In genomic region chr1:31734582-31735107, GRCh38 we compare ENCODE assay signal across 17 cellular contexts. TPM values are rescaled to one million over a fixed set of nuclear protein-coding genes. Genes with fewer than 3 reads are reported as not detected.
DNase-seq lines count a peak whose midpoint lies in the region; ATAC-seq, FAIRE-seq and TF ChIP-seq lines count a peak whose summit lies in the region.
"Had no signal": no experiment of that assay in that cellular context is flagged by ENCODE, and none has a peak within 500 bp of the region (broad histone marks: within the 10 kb centered on the region; RNA-seq: fewer than 3 reads in every experiment).

No MANE protein-coding gene starts in this region.

- no peaks in the 10 kb centered on the region for H3K79me2 ChIP-seq in GM23248 (ENCODE audit: insufficient read depth)
- no peaks in the 10 kb centered on the region for H3K79me2 ChIP-seq in keratinocyte (ENCODE audit: control insufficient read depth, insufficient read depth, low read length)

- no peak overlapping the region for H3K4me2 ChIP-seq in GM23248 (ENCODE audit: unreplicated experiment)
- H3K4me2 ChIP-seq in keratinocyte (ENCODE audit: control insufficient read depth, extremely low read depth, insufficient read depth, low read depth, low read length), result no peak overlapping the region

- intact Hi-C loops in aorta (cut with DNase I), result no loop called here

- H3K27me3 ChIP-seq in GM23248 (replicated peaks; ENCODE audit: insufficient read depth), result no peaks in the 10 kb centered on the region
- H3K27me3 ChIP-seq in keratinocyte (ENCODE audit: control insufficient read depth, extremely low read depth, insufficient read depth, low read length), result no peaks in the 10 kb centered on the region
- H3K27me3 ChIP-seq in aorta (ENCODE audit: control insufficient read depth in 1 of 2, insufficient read depth in 2 of 2, low read length in 1 of 2), result no peaks in the 10 kb centered on the region
- H3K27me3 ChIP-seq: SJSA1 had no signal

- H3F3A ChIP-seq in GM23248 (ENCODE audit: insufficient read depth), result no peaks in the 10 kb centered on the region

- H4K20me1 ChIP-seq in GM23248 (ENCODE audit: insufficient read depth) (no peaks in the 10 kb centered on the region), keratinocyte (ENCODE audit: control insufficient read depth, extremely low read depth, insufficient read depth, low read length) (no peaks in the 10 kb centered on the region)

- FAIRE-seq in keratinocyte (lab: Jason Lieb, UNC), result peak; percentile 66
- FAIRE-seq: A204.1 had no signal

- H2AFZ ChIP-seq in GM23248 (no peak overlapping the region), keratinocyte (ENCODE audit: control insufficient read depth, low read length) (no peak overlapping the region)

- H3K27ac ChIP-seq in GM23248, result no peak overlapping the region
- peak overlapping the region; percentile 65 for H3K27ac ChIP-seq in angular gyrus (ENCODE audit: low read depth, low read length)
- H3K27ac ChIP-seq in keratinocyte (ENCODE audit: control insufficient read depth, insufficient read depth, low read length), result no peak overlapping the region
- no peak overlapping the region for H3K27ac ChIP-seq in aorta (ENCODE audit: low read depth in 1 of 2, low read length in 2 of 2)
- H3K27ac ChIP-seq: SJSA1 had no signal

- no peaks in the 10 kb centered on the region for H3K4me1 ChIP-seq in GM23248 (ENCODE audit: insufficient read depth)
- H3K4me1 ChIP-seq in keratinocyte (ENCODE audit: control insufficient read depth, extremely low read depth, insufficient read depth, low read length), result peaks cover 17% of the 10 kb centered on the region
- H3K4me1 ChIP-seq in aorta (ENCODE audit: control insufficient read depth in 1 of 2, insufficient read depth in 2 of 2, low read length in 2 of 2), result no peaks in the 10 kb centered on the region
- H3K4me1 ChIP-seq: Caco-2 had no signal

- no peaks in the 10 kb centered on the region for H3K9me3 ChIP-seq in GM23248 (ENCODE audit: low read depth)
- H3K9me3 ChIP-seq in keratinocyte (ENCODE audit: control insufficient read depth, low read depth, low read length), result no peaks in the 10 kb centered on the region
- H3K9me3 ChIP-seq in aorta (ENCODE audit: control insufficient read depth, low read length), result no peaks in the 10 kb centered on the region
- H3K9me3 ChIP-seq: Caco-2, SJSA1 had no signal

- in situ Hi-C loops in GM23248 (cut with MboI), result no loop called here

- 80 to 87% methylated on average over 5 to 7 of the region's 7 CpGs for WGBS in GM23248 (ENCODE audit: low coverage in 1 of 2, low lambda C conversion rate in 2 of 2, missing lambda C conversion rate in 2 of 2), 2 experiments
- WGBS in aorta, 2 donors, result 97 to 98% methylated on average over 7 of the region's 7 CpGs

- no peak overlapping the region for H3K4me3 ChIP-seq in GM23248
- H3K4me3 ChIP-seq in keratinocyte (ENCODE audit: control insufficient read depth in 2 of 3, extremely low read depth in 1 of 3, insufficient read depth in 2 of 3, low read depth in 1 of 3, low read length in 3 of 3), result no peak overlapping the region
- no peak overlapping the region for H3K4me3 ChIP-seq in aorta (ENCODE audit: low read length in 2 of 2)
- H3K4me3 ChIP-seq: SJSA1 had no signal

- H3K9me2 ChIP-seq in GM23248 (ENCODE audit: insufficient read depth), result no peaks in the 10 kb centered on the region

- no peak overlapping the region for H3K9ac ChIP-seq in GM23248
- no peak overlapping the region for H3K9ac ChIP-seq in keratinocyte (ENCODE audit: control insufficient read depth, extremely low read depth, insufficient read depth, low read length)

- no peaks in the 10 kb centered on the region for H3K36me3 ChIP-seq in GM23248 (ENCODE audit: low read depth)
- no peaks in the 10 kb centered on the region for H3K36me3 ChIP-seq in keratinocyte (ENCODE audit: control insufficient read depth in 2 of 2, extremely low read depth in 1 of 2, insufficient read depth in 2 of 2, low read length in 2 of 2)
- no peaks in the 10 kb centered on the region for H3K36me3 ChIP-seq in aorta (ENCODE audit: control insufficient read depth in 1 of 2, insufficient read depth in 2 of 2, low read length in 1 of 2)

- DNase-seq in A172 (ENCODE audit: low spot score) (peak; percentile 45), GM23248 (peak; percentile 40), keratinocyte (ENCODE audit: low read depth, low spot score) (no peak), aorta (no peak), NCI-H82 (lab: John Stamatoyannopoulos, UW) (no peak)
- no peak for DNase-seq in central memory CD4-positive, alpha-beta T cell
- DNase-seq: Caco-2, KBM-7, NCI-H1436, NCI-H2029 treated with DMSO at 0.1 percent for 48 hours, NCI-H510A, NCI-H774, PC-3 had no signal

- no peak for TF ChIP-seq CTCF in keratinocyte (optimal IDR thresholded peaks at IDR 0.05 in 1 of 3, IDR thresholded peaks at IDR 0.05 in 1 of 3, conservative IDR thresholded peaks at IDR 0.05 in 1 of 3; ENCODE audit: extremely low read depth in 1 of 3, insufficient read depth in 2 of 3, low read length in 3 of 3)

- dilution Hi-C loops in keratinocyte (cut with MboI; ENCODE audit: extremely low pct_ligation_motif_present, low sequenced_read_pairs), result no loop called here

- ATAC-seq in aorta (ENCODE audit: low FRiP score) (no peak), HG03175 (IDR thresholded peaks at IDR 0.05; ENCODE audit: unreplicated experiment) (no peak)
- ATAC-seq: PC-3 had no signal

- no peaks in the 10 kb centered on the region for H3K9me1 ChIP-seq in keratinocyte (ENCODE audit: control insufficient read depth, extremely low read depth, insufficient read depth, low read length)

RNA-seq across cellular contexts. Expression of gene ADGRB2, which starts 29.5 kb away (rescaled TPM):
- 11.3 and 20.9 TPM in 2 replicates for total RNA-seq in A172 (2014; rRNA removed; shearing (Covaris generic))
- 3.6 and 3.9 TPM in 2 replicates for total RNA-seq in GM23248 (2014; rRNA removed; shearing (Covaris generic))
- polyA plus RNA-seq in GM23248 (2016; fragmentation: Nextera tagmentation; extraction: Ambion mirVana) (0.51 and 1.3 TPM in 2 replicates), keratinocyte (0.68 to 1.6 TPM (median 0.96 TPM) in 3 replicates), aorta (1 to 10 TPM; 1.8 to 2.4 TPM)
- 1.3 TPM for polyA plus RNA-seq in keratinocyte (2011; ENCODE audit: low read depth)
- 0.29 and 0.51 TPM in 2 replicates for polyA plus RNA-seq in keratinocyte (2011; cell fraction: cytosol; rRNA removed)
- polyA plus RNA-seq in keratinocyte (2011; cell fraction: nucleus; rRNA removed), result 2.4 and 5.0 TPM in 2 replicates
- polyA plus RNA-seq in keratinocyte (2012; ENCODE audit: low replicate concordance), result 1.0 and 1.7 TPM in 2 replicates
- 0.86 to 2.8 TPM (median 1.7 TPM) in 3 replicates for polyA minus RNA-seq in keratinocyte
- 2.3 TPM for polyA minus RNA-seq in keratinocyte (2011; cell fraction: cytosol; rRNA and poly(A)+ RNA removed)
- 2.3 and 2.8 TPM in 2 replicates for polyA minus RNA-seq in keratinocyte (2011; cell fraction: nucleus; rRNA and poly(A)+ RNA removed)
- 1 to 10 TPM; 1.8 to 4.6 TPM for total RNA-seq in aorta

RNA-seq across cellular contexts. Expression of gene COL16A1, which starts 30.8 kb away (rescaled TPM):
- 12.7 and 26.2 TPM in 2 replicates for total RNA-seq in A172 (2014; rRNA removed; shearing (Covaris generic))
- total RNA-seq in GM23248 (2014; rRNA removed; shearing (Covaris generic)), result 234 and 247 TPM in 2 replicates
- polyA plus RNA-seq in GM23248 (2016; fragmentation: Nextera tagmentation; extraction: Ambion mirVana), result 67.3 and 68.7 TPM in 2 replicates
- 31.2 to 75.5 TPM (median 43.4 TPM) in 3 replicates for polyA plus RNA-seq in keratinocyte
- 39.2 TPM for polyA plus RNA-seq in keratinocyte (2011; ENCODE audit: low read depth)
- polyA plus RNA-seq in keratinocyte (2011; cell fraction: cytosol; rRNA removed), result 5.4 and 11.0 TPM in 2 replicates
- polyA plus RNA-seq in keratinocyte (2011; cell fraction: nucleus; rRNA removed), result 155 and 217 TPM in 2 replicates
- 49.0 and 79.2 TPM in 2 replicates for polyA plus RNA-seq in keratinocyte (2012; ENCODE audit: low replicate concordance)
- polyA minus RNA-seq in keratinocyte, result 55.1 to 84.1 TPM (median 79.1 TPM) in 3 replicates
- polyA minus RNA-seq in keratinocyte (2011; cell fraction: cytosol; rRNA and poly(A)+ RNA removed), result 33.4 TPM
- polyA minus RNA-seq in keratinocyte (2011; cell fraction: nucleus; rRNA and poly(A)+ RNA removed), result 157 and 192 TPM in 2 replicates
- total RNA-seq in aorta, result 100 to 1,000 TPM in 1 of 2 donors, 10 to 100 TPM in 1; 71.4 to 188 TPM
- 100 to 1,000 TPM in 1 of 2 donors, 10 to 100 TPM in 1; 39.8 to 358 TPM for polyA plus RNA-seq in aorta

Comparison
In these comparisons a context has a peak if more than half of its experiments do, and no peak if none do; other contexts are left out.
1. DNase-seq: peak in A172 (single experiment) and GM23248 (single experiment); none in keratinocyte (single experiment), aorta (0 of 2), NCI-H82 (single experiment) and central memory CD4-positive, alpha-beta T cell (single experiment).